ENCODE assay signal across 20 cellular contexts in genomic region chr10:21405981-21406380, GRCh38.
DNase-seq lines count a peak whose midpoint lies in the region; ATAC-seq, FAIRE-seq and TF ChIP-seq lines count a peak whose summit lies in the region.
"Had no signal": no experiment of that assay in that cellular context is flagged by ENCODE, and none has a peak within 500 bp of the region (broad histone marks: within the 10 kb centered on the region; RNA-seq: fewer than 3 reads in every experiment).

No MANE protein-coding gene starts in this region.

- no peak for TF ChIP-seq CTCF in MCF 10A (IDR thresholded peaks at IDR 0.05; ENCODE audit: unreplicated experiment)
- TF ChIP-seq CTCF in breast epithelium (IDR thresholded peaks at IDR 0.05) = no peak
- no peak for TF ChIP-seq CTCF in foreskin keratinocyte (conservative IDR thresholded peaks at IDR 0.05)

- POLR2A ChIA-PET in MCF 10A (lab: Yijun Ruan, JAX) = interaction anchor here (0.7 to 1.0 kb wide), 2 partner anchors 14 to 237 kb away, joined by 3 read pairs; no protein-coding TSS in a partner anchor

- no peak for DNase-seq in MCF 10A (ENCODE audit: unreplicated experiment)
- no peak for DNase-seq in breast epithelium (ENCODE audit: low spot score in 2 of 2)
- DNase-seq in T-helper 17 cell = no peak
- DNase-seq in foreskin keratinocyte = no peak
- DNase-seq in frontal cortex (ENCODE audit: low spot score in 2 of 2) = no peak
- DNase-seq in DMS79 treated with DMSO at 0.1 percent for 48 hours (lab: John Stamatoyannopoulos, UW) = no peak
- DNase-seq: COR-L47; HCEC 1CT; NCI-H1417 treated with DMSO at 0.1 percent for 48 hours; NCI-H1930; NCI-H2171; NCI-H446; NCI-H69; NK-92 treated with Interleukin-12 subunit alpha and Interleukin-12 subunit beta, amount 100 ng/mL, for 24 hours; SIG-M5 had no signal

- no peaks in the 10 kb centered on the region for H3K36me3 ChIP-seq in breast epithelium

- H3K4me1 ChIP-seq in breast epithelium (no peaks in the 10 kb centered on the region), foreskin keratinocyte (peaks cover 17% of the 10 kb centered on the region)

- H3K4me1 Mint-ChIP-seq in MCF 10A (ENCODE audit: insufficient read depth, unreplicated experiment) (peaks cover 31% of the 10 kb centered on the region), T-helper 17 cell (peaks cover 15% of the 10 kb centered on the region)

- ATAC-seq in T-helper 17 cell = no peak
- ATAC-seq in foreskin keratinocyte = no peak
- ATAC-seq in GM21737 (IDR thresholded peaks at IDR 0.05; ENCODE audit: unreplicated experiment) = no peak
- no peak for ATAC-seq in GM18505 (IDR thresholded peaks at IDR 0.05; ENCODE audit: unreplicated experiment)

- intact Hi-C loops in MCF 10A (cut with micrococcal nuclease) = no loop called here
- intact Hi-C loops in breast epithelium (cut with DNase I; ENCODE audit: low total_unique reads) = no loop called here

- H3K27me3 Mint-ChIP-seq in MCF 10A (ENCODE audit: insufficient read depth, unreplicated experiment) = no peaks in the 10 kb centered on the region
- peaks cover 15% of the 10 kb centered on the region for H3K27me3 Mint-ChIP-seq in T-helper 17 cell

- no peak overlapping the region for H3K4me3 ChIP-seq in breast epithelium
- H3K4me3 ChIP-seq: A549, K562 had no signal

- H3K4me3 Mint-ChIP-seq in MCF 10A (ENCODE audit: unreplicated experiment) (no peak overlapping the region), T-helper 17 cell (no peak overlapping the region)

- no peak overlapping the region for H3K27ac ChIP-seq in breast epithelium
- peak overlapping the region; percentile 46 for H3K27ac ChIP-seq in foreskin keratinocyte
- H3K27ac ChIP-seq: C4-2B had no signal

- no peak for TF ChIP-seq POLR2A in breast epithelium (IDR thresholded peaks at IDR 0.05)
- TF ChIP-seq POLR2A in GM18505 (IDR thresholded peaks at IDR 0.05; ENCODE audit: borderline replicate concordance, extremely low read depth, insufficient read depth, insufficient read length) = no peak

- H3K27ac Mint-ChIP-seq in MCF 10A (ENCODE audit: low read depth, unreplicated experiment) (peak overlapping the region; percentile 36), T-helper 17 cell (peak overlapping the region; percentile 32)

- H3K36me3 Mint-ChIP-seq in MCF 10A (ENCODE audit: insufficient read depth, unreplicated experiment) (peaks cover 5% of the 10 kb centered on the region), T-helper 17 cell (ENCODE audit: low read depth) (no peaks in the 10 kb centered on the region)

- no peaks in the 10 kb centered on the region for H3K9me3 ChIP-seq in breast epithelium
- H3K9me3 ChIP-seq in T-helper 17 cell (ENCODE audit: control insufficient read depth, low read length, poor library complexity, severe bottlenecking) = no peaks in the 10 kb centered on the region
- H3K9me3 ChIP-seq: A549 had no signal

- H3K27me3 ChIP-seq in breast epithelium = no peaks in the 10 kb centered on the region
- no peaks in the 10 kb centered on the region for H3K27me3 ChIP-seq in foreskin keratinocyte

- no peaks in the 10 kb centered on the region for H3K9me3 Mint-ChIP-seq in MCF 10A (ENCODE audit: unreplicated experiment)

- CTCF ChIA-PET in MCF 10A (lab: Yijun Ruan, JAX) = interaction anchor here (0.6 to 0.7 kb wide), 2 partner anchors 82 to 553 kb away, joined by 3 read pairs; no protein-coding TSS in a partner anchor

- FAIRE-seq in frontal cortex (lab: Jason Lieb, UNC) = no peak
- FAIRE-seq: A549 had no signal

- no TSS peak for BruUV-seq in MCF 10A (replicated peaks; lab: Mats Ljungman, UMichigan)
